21 cellular contexts compared by ENCODE assay signal in genomic region chr6:34259529-34260069, GRCh38. TPM values are rescaled to one million over a fixed set of nuclear protein-coding genes. Genes with fewer than 3 reads are reported as not detected.
DNase-seq lines count a peak whose midpoint lies in the region; ATAC-seq, FAIRE-seq and TF ChIP-seq lines count a peak whose summit lies in the region.
"Had no signal": no experiment of that assay in that cellular context is flagged by ENCODE, and none has a peak within 500 bp of the region (broad histone marks: within the 10 kb centered on the region; RNA-seq: fewer than 3 reads in every experiment).

No MANE protein-coding gene starts in this region.

- no peaks in the 10 kb centered on the region for H3K27me3 ChIP-seq in HepG2 (ENCODE audit: control insufficient read depth in 1 of 2, insufficient read depth in 2 of 2, low read length in 2 of 2)
- H3K27me3 ChIP-seq in right lobe of liver = no peaks in the 10 kb centered on the region
- H3K27me3 ChIP-seq: BLaER1 treated with 17β-estradiol and CSF1 and Interleukin-3, amounts not matched to agents 10 nM and 100 nM had no signal

- TF ChIP-seq POLR2A in HepG2 (IDR thresholded peaks at IDR 0.05; ENCODE audit: insufficient read depth in 1 of 2, low read depth in 2 of 2, low read length in 2 of 2) = no peak
- no peak for TF ChIP-seq POLR2A in right lobe of liver (IDR thresholded peaks at IDR 0.05)

- CTCF ChIA-PET in HepG2 (lab: Yijun Ruan, JAX; ENCODE audit: low intra/inter-chr PET ratio, low total read pairs) = no interaction called here

- no peak overlapping the region for H3K4me3 Mint-ChIP-seq in neural crest cell
- H3K4me3 Mint-ChIP-seq in stimulated activated naive CD8-positive, alpha-beta T cell treated with anti-CD3 and anti-CD28 coated beads, Interleukin-15, amount 100 ng/mL, for 72 hours = no peak overlapping the region
- H3K4me3 Mint-ChIP-seq: B cell; CD4-positive, CD25-positive, alpha-beta regulatory T cell; CD8-positive, alpha-beta memory T cell had no signal

- FAIRE-seq in HepG2 (lab: Jason Lieb, UNC) = no peak
- FAIRE-seq: GM12878, HTR-8/SVneo had no signal

- peaks cover 12% of the 10 kb centered on the region for H3K9me3 Mint-ChIP-seq in neural crest cell
- H3K9me3 Mint-ChIP-seq in stimulated activated naive CD8-positive, alpha-beta T cell treated with anti-CD3 and anti-CD28 coated beads, Interleukin-15, amount 100 ng/mL, for 72 hours = no peaks in the 10 kb centered on the region

- H3K27ac ChIP-seq in HepG2 (ENCODE audit: extremely low read length, insufficient read depth, low read length) (no peak overlapping the region), right lobe of liver (no peak overlapping the region)
- H3K27ac ChIP-seq: GM23248 had no signal

- H3K27ac Mint-ChIP-seq in neural crest cell (ENCODE audit: unreplicated experiment) = peak overlapping the region; percentile 12
- H3K27ac Mint-ChIP-seq in stimulated activated naive CD8-positive, alpha-beta T cell treated with anti-CD3 and anti-CD28 coated beads, Interleukin-15, amount 100 ng/mL, for 72 hours = peak overlapping the region in 1 of 2 donors; percentile 34
- H3K27ac Mint-ChIP-seq: B cell; CD4-positive, CD25-positive, alpha-beta regulatory T cell; CD8-positive, alpha-beta memory T cell had no signal

- no peak for TF ChIP-seq CTCF in HepG2 (CRISPR knock-in tag; IDR thresholded peaks at IDR 0.05)
- TF ChIP-seq CTCF in right lobe of liver (IDR thresholded peaks at IDR 0.05) = no peak
- TF ChIP-seq CTCF in neural crest cell (conservative IDR thresholded peaks at IDR 0.05) = no peak
- no peak for TF ChIP-seq CTCF in omental fat pad (IDR thresholded peaks at IDR 0.05)

- H3K4me3 ChIP-seq in HepG2 (replicated peaks in 1 of 3; ENCODE audit: insufficient read depth in 1 of 3, low read depth in 2 of 3, low read length in 3 of 3) = no peak overlapping the region
- H3K4me3 ChIP-seq in right lobe of liver = no peak overlapping the region
- H3K4me3 ChIP-seq: BLaER1 treated with 17β-estradiol and CSF1 and Interleukin-3, amounts not matched to agents 10 nM and 100 nM; GM12878; GM23248; HAP-1 had no signal

- no peak overlapping the region for H2AFZ ChIP-seq in HepG2 (ENCODE audit: low read length)
- H2AFZ ChIP-seq: GM23248 had no signal

- H4K20me1 ChIP-seq in HepG2 (ENCODE audit: insufficient read depth, low read length) = no peaks in the 10 kb centered on the region
- H4K20me1 ChIP-seq: BLaER1 treated with 17β-estradiol and CSF1 and Interleukin-3, amounts not matched to agents 10 nM and 100 nM had no signal

- intact Hi-C loops in HepG2 (cut with micrococcal nuclease; ENCODE audit: unreplicated experiment) (no loop called here), right lobe of liver (cut with DNase I) (no loop called here)

- TF ChIP-seq EP300 in HepG2 (IDR thresholded peaks at IDR 0.05; ENCODE audit: low read depth in 2 of 2, low read length in 2 of 2) (no peak), HepG2 (CRISPR knock-in tag; IDR thresholded peaks at IDR 0.05; ENCODE audit: borderline replicate concordance) (no peak)

- peaks cover 20% of the 10 kb centered on the region for H3K36me3 Mint-ChIP-seq in neural crest cell (ENCODE audit: low read depth)

- no peaks in the 10 kb centered on the region for H3K9me3 ChIP-seq in HepG2 (ENCODE audit: low read length)
- H3K9me3 ChIP-seq in right lobe of liver = no peaks in the 10 kb centered on the region

- no peaks in the 10 kb centered on the region for H3K27me3 Mint-ChIP-seq in neural crest cell (ENCODE audit: low read depth)
- H3K27me3 Mint-ChIP-seq in stimulated activated naive CD8-positive, alpha-beta T cell treated with anti-CD3 and anti-CD28 coated beads, Interleukin-15, amount 100 ng/mL, for 72 hours = no peaks in the 10 kb centered on the region
- H3K27me3 Mint-ChIP-seq: B cell; CD4-positive, CD25-positive, alpha-beta regulatory T cell; CD8-positive, alpha-beta memory T cell had no signal

- H3K79me2 ChIP-seq in HepG2 (ENCODE audit: insufficient read depth, low read length) = no peaks in the 10 kb centered on the region

- H3K4me1 Mint-ChIP-seq in neural crest cell = no peaks in the 10 kb centered on the region
- H3K4me1 Mint-ChIP-seq in stimulated activated naive CD8-positive, alpha-beta T cell treated with anti-CD3 and anti-CD28 coated beads, Interleukin-15, amount 100 ng/mL, for 72 hours = no peaks in the 10 kb centered on the region
- H3K4me1 Mint-ChIP-seq: B cell; CD4-positive, CD25-positive, alpha-beta regulatory T cell; CD8-positive, alpha-beta memory T cell had no signal

- POLR2A ChIA-PET in HepG2 (lab: Yijun Ruan, JAX) = no interaction called here

- 89% methylated on average over 6 of the region's 6 CpGs for WGBS in HepG2 (ENCODE audit: low lambda C conversion rate)
- WGBS in right lobe of liver (ENCODE audit: insufficient coverage, low coverage, low lambda C conversion rate, missing lambda C conversion rate) = 88% methylated on average over 5 of the region's 6 CpGs

- ATAC-seq in HepG2 (no peak), right lobe of liver (no peak), GM19467 (IDR thresholded peaks at IDR 0.05; ENCODE audit: unreplicated experiment) (no peak), omental fat pad (ENCODE audit: low FRiP score) (no peak)
- ATAC-seq in stimulated activated naive CD8-positive, alpha-beta T cell treated with anti-CD3 and anti-CD28 coated beads, Interleukin-15, amount 100 ng/mL, for 72 hours = no peak
- ATAC-seq: GM12878 had no signal

- no peak overlapping the region for H3K9ac ChIP-seq in HepG2 (ENCODE audit: insufficient read depth, low read depth, low read length)
- H3K9ac ChIP-seq: BLaER1 treated with 17β-estradiol and CSF1 and Interleukin-3, amounts not matched to agents 10 nM and 100 nM; GM23248 had no signal

- no peak overlapping the region for H3K4me2 ChIP-seq in HepG2 (ENCODE audit: low read depth, low read length)
- H3K4me2 ChIP-seq: BLaER1 treated with 17β-estradiol and CSF1 and Interleukin-3, amounts not matched to agents 10 nM and 100 nM had no signal

- in situ Hi-C loops in HepG2 (cut with HindIII; ENCODE audit: extremely low pct_ligation_motif_present, low pct_unique_long_range_greater_than_20kb) = no loop called here

- no peak for TF ChIP-seq RAD21 in HepG2 (CRISPR knock-in tag; IDR thresholded peaks at IDR 0.05)

- H3K4me1 ChIP-seq in HepG2 (ENCODE audit: insufficient read depth, low read length) (no peaks in the 10 kb centered on the region; the same call in 1 of the 2 replicates), right lobe of liver (no peaks in the 10 kb centered on the region)
- H3K4me1 ChIP-seq: BLaER1 treated with 17β-estradiol and CSF1 and Interleukin-3, amounts not matched to agents 10 nM and 100 nM; HAP-1 had no signal

- H3K36me3 ChIP-seq in HepG2 (replicated peaks in 1 of 2; ENCODE audit: control insufficient read depth in 1 of 2, insufficient read depth in 2 of 2, low read length in 2 of 2) = no peaks in the 10 kb centered on the region
- no peaks in the 10 kb centered on the region for H3K36me3 ChIP-seq in right lobe of liver
- H3K36me3 ChIP-seq: HAP-1 had no signal

- no peak for DNase-seq in HepG2 (ENCODE audit: low spot score)
- DNase-seq in right lobe of liver = no peak
- peak; percentile 49 for DNase-seq in OCI-M1 (lab: John Stamatoyannopoulos, UW)
- DNase-seq in neural crest cell (ENCODE audit: low read depth, low spot score) = no peak
- no peak for DNase-seq in omental fat pad (ENCODE audit: low spot score)
- no peak for DNase-seq in stimulated activated naive CD8-positive, alpha-beta T cell treated with anti-CD3 and anti-CD28 coated beads, Interleukin-15, amount 100 ng/mL, for 72 hours
- DNase-seq: 8988T; CD4-positive, CD25-positive, alpha-beta regulatory T cell; CD8-positive, alpha-beta memory T cell; COR-L47; DMS 273 treated with DMSO at 0.1 percent for 48 hours; DMS53; DND-41; EL; GM23248 had no signal

- no TSS peak for BruUV-seq in HepG2 (replicated peaks; lab: Mats Ljungman, UMichigan)

RNA-seq across cellular contexts. Expression of gene SMIM29, which starts 10.8 kb away (rescaled TPM):
- total RNA-seq in HepG2 (2016; rRNA removed; fragmentation: Illumina TruSeq; extraction: Trizol) (11.2 and 15.3 TPM in 2 replicates), right lobe of liver (10 to 100 TPM in 1 of 6 experiments, 1 to 10 TPM in 5; 5.0 to 13.4 (median 8.8) TPM), neural crest cell (13.5 and 13.9 TPM in 2 replicates), omental fat pad (10 to 100 TPM; 11.8 to 23.8 (median 17.2) TPM)
- 78.6 and 81.3 TPM in 2 replicates for total RNA-seq in HepG2 (2016; cell fraction: cytosol; rRNA removed; fragmentation: Illumina TruSeq; extraction: Trizol; ENCODE audit: low read depth)
- 9.2 and 15.5 TPM in 2 replicates for total RNA-seq in HepG2 (2016; cell fraction: insoluble cytoplasmic fraction; rRNA removed; fragmentation: Illumina TruSeq; extraction: Trizol)
- 58.3 and 62.1 TPM in 2 replicates for total RNA-seq in HepG2 (2016; cell fraction: membrane; rRNA removed; fragmentation: Illumina TruSeq; extraction: Trizol)
- 7.2 and 10.1 TPM in 2 replicates for total RNA-seq in HepG2 (2016; cell fraction: nucleus; rRNA removed; fragmentation: Illumina TruSeq; extraction: Trizol)
- polyA plus RNA-seq in HepG2 (2011; rRNA removed) = 8.8 and 11.9 TPM in 2 replicates
- polyA plus RNA-seq in HepG2 (2011; cell fraction: cytosol; rRNA removed) = 9.0 and 13.2 TPM in 2 replicates
- 14.4 and 18.0 TPM in 2 replicates for polyA plus RNA-seq in HepG2 (2011; cell fraction: nucleus; rRNA removed)
- 3.4 and 5.5 TPM in 2 replicates for polyA plus RNA-seq in HepG2 (2012)
- 91.0 and 94.0 TPM in 2 replicates for polyA plus RNA-seq in HepG2 (2016; cell fraction: cytosol; fragmentation: Illumina TruSeq; extraction: Trizol; ENCODE audit: low read depth)
- polyA plus RNA-seq in HepG2 (2016; cell fraction: insoluble cytoplasmic fraction; fragmentation: Illumina TruSeq; extraction: Trizol; ENCODE audit: low read depth) = 9.6 and 11.4 TPM in 2 replicates
- 61.6 and 63.3 TPM in 2 replicates for polyA plus RNA-seq in HepG2 (2016; cell fraction: membrane; fragmentation: Illumina TruSeq; extraction: Trizol; ENCODE audit: low read depth)
- 13.3 and 16.8 TPM in 2 replicates for polyA plus RNA-seq in HepG2 (2016; cell fraction: nucleus; fragmentation: Illumina TruSeq; extraction: Trizol; ENCODE audit: insufficient read depth, low read depth)
- polyA minus RNA-seq in HepG2 (2011; rRNA and poly(A)+ RNA removed; ENCODE audit: low replicate concordance) = 13.5 and 15.5 TPM in 2 replicates
- polyA minus RNA-seq in HepG2 (2011; cell fraction: cytosol; rRNA and poly(A)+ RNA removed) = 3.9 and 4.0 TPM in 2 replicates
- polyA minus RNA-seq in HepG2 (2011; cell fraction: nucleus; rRNA and poly(A)+ RNA removed) = 5.6 and 6.4 TPM in 2 replicates

RNA-seq across cellular contexts. Expression of gene HMGA1, which starts 22.9 kb away (rescaled TPM):
- total RNA-seq in HepG2 (2016; rRNA removed; fragmentation: Illumina TruSeq; extraction: Trizol) (145 and 150 TPM in 2 replicates), right lobe of liver (10 to 100 TPM in 5 of 6 experiments, 1 to 10 TPM in 1; 7.9 to 23.6 (median 14.8) TPM), neural crest cell (1,143 and 1,176 TPM in 2 replicates), omental fat pad (10 to 100 TPM; 15.6 to 80.7 (median 31.3) TPM)
- 82.4 and 94.2 TPM in 2 replicates for total RNA-seq in HepG2 (2016; cell fraction: cytosol; rRNA removed; fragmentation: Illumina TruSeq; extraction: Trizol; ENCODE audit: low read depth)
- total RNA-seq in HepG2 (2016; cell fraction: insoluble cytoplasmic fraction; rRNA removed; fragmentation: Illumina TruSeq; extraction: Trizol) = 136 and 144 TPM in 2 replicates
- 218 and 242 TPM in 2 replicates for total RNA-seq in HepG2 (2016; cell fraction: membrane; rRNA removed; fragmentation: Illumina TruSeq; extraction: Trizol)
- total RNA-seq in HepG2 (2016; cell fraction: nucleus; rRNA removed; fragmentation: Illumina TruSeq; extraction: Trizol) = 54.7 and 67.6 TPM in 2 replicates
- 110 and 117 TPM in 2 replicates for polyA plus RNA-seq in HepG2 (2011; rRNA removed)
- polyA plus RNA-seq in HepG2 (2011; cell fraction: cytosol; rRNA removed) = 75.3 and 119 TPM in 2 replicates
- polyA plus RNA-seq in HepG2 (2011; cell fraction: nucleus; rRNA removed) = 94.8 and 98.5 TPM in 2 replicates
- 124 and 156 TPM in 2 replicates for polyA plus RNA-seq in HepG2 (2012)
- polyA plus RNA-seq in HepG2 (2016; cell fraction: cytosol; fragmentation: Illumina TruSeq; extraction: Trizol; ENCODE audit: low read depth) = 263 TPM in 2 replicates
- polyA plus RNA-seq in HepG2 (2016; cell fraction: insoluble cytoplasmic fraction; fragmentation: Illumina TruSeq; extraction: Trizol; ENCODE audit: low read depth) = 365 and 450 TPM in 2 replicates
- polyA plus RNA-seq in HepG2 (2016; cell fraction: membrane; fragmentation: Illumina TruSeq; extraction: Trizol; ENCODE audit: low read depth) = 531 and 581 TPM in 2 replicates
- polyA plus RNA-seq in HepG2 (2016; cell fraction: nucleus; fragmentation: Illumina TruSeq; extraction: Trizol; ENCODE audit: insufficient read depth, low read depth) = 216 and 222 TPM in 2 replicates
- 74.1 and 108 TPM in 2 replicates for polyA minus RNA-seq in HepG2 (2011; rRNA and poly(A)+ RNA removed; ENCODE audit: low replicate concordance)
- polyA minus RNA-seq in HepG2 (2011; cell fraction: cytosol; rRNA and poly(A)+ RNA removed) = 75.7 and 94.8 TPM in 2 replicates
- 17.0 and 21.0 TPM in 2 replicates for polyA minus RNA-seq in HepG2 (2011; cell fraction: nucleus; rRNA and poly(A)+ RNA removed)
